In the genomic region with DNA sequence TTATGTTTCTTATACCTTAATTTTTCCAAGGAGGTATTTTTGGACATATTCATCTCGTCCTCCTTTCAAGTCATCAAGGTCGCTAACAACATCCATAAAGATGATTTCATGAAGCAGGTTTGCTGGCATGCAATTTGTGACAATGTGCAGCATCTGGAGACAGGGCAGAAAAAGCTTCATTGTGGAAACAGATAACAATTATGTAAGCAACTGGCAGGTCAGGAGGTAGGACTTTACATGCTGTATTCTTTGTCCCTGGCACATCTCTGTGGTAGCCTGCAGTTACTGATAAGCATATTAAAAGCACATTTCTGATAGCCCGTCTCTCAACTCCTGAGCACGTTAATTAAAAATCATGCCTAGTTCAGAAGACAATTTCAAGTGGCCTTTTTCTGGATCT, we compare ENCODE assay signal across 31 cellular contexts.
"Had no signal": no experiment of that assay in that cellular context is flagged by ENCODE, and none has a peak within 500 bp of the region (broad histone marks: within the 10 kb centered on the region; RNA-seq: fewer than 3 reads in every experiment).

No MANE protein-coding gene starts in this region.

- H3K4me3 Mint-ChIP-seq: activated B cell treated with CpG ODN at 0.5 μM for 24 hours; activated CD8-positive, alpha-beta T cell treated with anti-CD3 and anti-CD28 coated beads for 36 hours; activated naive CD8-positive, alpha-beta T cell; activated T-cell treated with anti-CD3 and anti-CD28 coated beads, Interleukin-2, amount 50 U/mL, for 4 hours; activated T-helper 17 cell treated with anti-CD3 and anti-CD28 coated beads, Interleukin-2, amount 50 U/mL, for 72 hours; effector memory CD8-positive, alpha-beta T cell; T-cell; T-helper 1 cell treated with Interleukin-12 subunit alpha and Interleukin-12 subunit beta and Interleukin-4 antibody, amounts not matched to agents 30 μg/mL and 1 μg/mL, for 36 hours had no signal

- H3K9me3 ChIP-seq: esophagus squamous epithelium, gastroesophageal sphincter had no signal

- DNase-seq: activated B cell treated with CpG ODN at 0.5 μM for 24 hours; activated CD4-positive, alpha-beta T cell treated with anti-CD3 and anti-CD28 coated beads for 48 hours; activated CD4-positive, alpha-beta T cell treated with anti-CD3 and anti-CD28 coated beads, Interleukin-2, amount 50 U/mL, for 1 hour; activated CD4-positive, alpha-beta T cell treated with anti-CD3 and anti-CD28 coated beads, Interleukin-2, amount 50 U/mL, for 48 hours; activated CD8-positive, alpha-beta memory T cell treated with anti-CD3 and anti-CD28 coated beads for 24 hours; activated CD8-positive, alpha-beta T cell treated with anti-CD3 and anti-CD28 coated beads for 36 hours; activated effector memory CD4-positive, alpha-beta T cell treated with Interleukin-2 at 50 U/mL for 16 hours; activated gamma-delta T cell treated with Interleukin-2 at 50 U/mL for 16 hours; activated naive CD4-positive, alpha-beta T cell treated with anti-CD3 and anti-CD28 coated beads, Interleukin-2, amount 50 U/mL, for 16 hours; activated naive CD4-positive, alpha-beta T cell treated with Interleukin-2 at 50 U/mL for 16 hours; activated T-cell treated with anti-CD3 and anti-CD28 coated beads, Interleukin-2, amount 50 U/mL, for 4 hours; amniotic stem cell; anterior cingulate cortex; brain microvascular endothelial cell; cortex of kidney; dermis blood vessel endothelial cell; effector CD4-positive, alpha-beta T cell; effector memory CD8-positive, alpha-beta T cell; esophagus squamous epithelium; foreskin melanocyte; heart right ventricle; T-cell; T1000; WERI-Rb-1 had no signal

- H3K9me3 Mint-ChIP-seq: activated B cell treated with CpG ODN at 0.5 μM for 24 hours; activated CD8-positive, alpha-beta T cell treated with anti-CD3 and anti-CD28 coated beads for 36 hours; activated T-cell treated with anti-CD3 and anti-CD28 coated beads, Interleukin-2, amount 50 U/mL, for 4 hours; activated T-helper 17 cell treated with anti-CD3 and anti-CD28 coated beads, Interleukin-2, amount 50 U/mL, for 72 hours; effector memory CD8-positive, alpha-beta T cell; T-cell; T-helper 1 cell treated with Interleukin-12 subunit alpha and Interleukin-12 subunit beta and Interleukin-4 antibody, amounts not matched to agents 30 μg/mL and 1 μg/mL, for 36 hours had no signal

- H3K4me1 Mint-ChIP-seq: activated B cell treated with CpG ODN at 0.5 μM for 24 hours; activated T-helper 17 cell treated with anti-CD3 and anti-CD28 coated beads, Interleukin-2, amount 50 U/mL, for 72 hours; T-cell had no signal

- H3K36me3 Mint-ChIP-seq: activated naive CD8-positive, alpha-beta T cell had no signal

- H3K4me3 ChIP-seq: esophagus squamous epithelium, gastroesophageal sphincter, heart right ventricle had no signal

- H3K36me3 ChIP-seq: brain microvascular endothelial cell, WERI-Rb-1 had no signal

- H3K27me3 ChIP-seq: brain microvascular endothelial cell, esophagus squamous epithelium, gastroesophageal sphincter, heart right ventricle had no signal

- H3K27ac Mint-ChIP-seq: activated B cell treated with CpG ODN at 0.5 μM for 24 hours; activated CD8-positive, alpha-beta T cell treated with anti-CD3 and anti-CD28 coated beads for 36 hours; activated naive CD8-positive, alpha-beta T cell; activated T-helper 17 cell treated with anti-CD3 and anti-CD28 coated beads, Interleukin-2, amount 50 U/mL, for 72 hours; effector memory CD8-positive, alpha-beta T cell; T-cell; T-helper 1 cell treated with Interleukin-12 subunit alpha and Interleukin-12 subunit beta and Interleukin-4 antibody, amounts not matched to agents 30 μg/mL and 1 μg/mL, for 36 hours had no signal

- H3K4me1 ChIP-seq: esophagus squamous epithelium, gastroesophageal sphincter, heart right ventricle had no signal

- H3K27me3 Mint-ChIP-seq: activated CD8-positive, alpha-beta T cell treated with anti-CD3 and anti-CD28 coated beads for 36 hours; activated naive CD8-positive, alpha-beta T cell; activated T-helper 17 cell treated with anti-CD3 and anti-CD28 coated beads, Interleukin-2, amount 50 U/mL, for 72 hours had no signal

- FAIRE-seq: astrocyte, bronchial epithelial cell, colon had no signal
